1 cellular context compared by ENCODE assay signal in genomic region chr9:20447291-20447690, GRCh38.
TF ChIP-seq lines count a peak whose summit lies in the region.

No MANE protein-coding gene starts in this region.

TF ChIP-seq in HepG2, 621 proteins besides CTCF, POLR2A, EP300 and RAD21 (continued from another document):
- no peak for TF ChIP-seq ZNF318 (CRISPR knock-in tag; IDR thresholded peaks at IDR 0.05)
- no peak for TF ChIP-seq GLMP (CRISPR knock-in tag; IDR thresholded peaks at IDR 0.05; ENCODE audit: borderline replicate concordance)
- TF ChIP-seq FOXC1 (CRISPR knock-in tag; IDR thresholded peaks at IDR 0.05; ENCODE audit: borderline replicate concordance): no peak
- TF ChIP-seq HNRNPH1 (optimal IDR thresholded peaks at IDR 0.05; ENCODE audit: low read depth, low read length): no peak
- TF ChIP-seq SYNCRIP (IDR thresholded peaks at IDR 0.05; ENCODE audit: insufficient read depth, low read depth, low read length): no peak
